ENCODE assay signal across 23 cellular contexts in the genomic region with DNA sequence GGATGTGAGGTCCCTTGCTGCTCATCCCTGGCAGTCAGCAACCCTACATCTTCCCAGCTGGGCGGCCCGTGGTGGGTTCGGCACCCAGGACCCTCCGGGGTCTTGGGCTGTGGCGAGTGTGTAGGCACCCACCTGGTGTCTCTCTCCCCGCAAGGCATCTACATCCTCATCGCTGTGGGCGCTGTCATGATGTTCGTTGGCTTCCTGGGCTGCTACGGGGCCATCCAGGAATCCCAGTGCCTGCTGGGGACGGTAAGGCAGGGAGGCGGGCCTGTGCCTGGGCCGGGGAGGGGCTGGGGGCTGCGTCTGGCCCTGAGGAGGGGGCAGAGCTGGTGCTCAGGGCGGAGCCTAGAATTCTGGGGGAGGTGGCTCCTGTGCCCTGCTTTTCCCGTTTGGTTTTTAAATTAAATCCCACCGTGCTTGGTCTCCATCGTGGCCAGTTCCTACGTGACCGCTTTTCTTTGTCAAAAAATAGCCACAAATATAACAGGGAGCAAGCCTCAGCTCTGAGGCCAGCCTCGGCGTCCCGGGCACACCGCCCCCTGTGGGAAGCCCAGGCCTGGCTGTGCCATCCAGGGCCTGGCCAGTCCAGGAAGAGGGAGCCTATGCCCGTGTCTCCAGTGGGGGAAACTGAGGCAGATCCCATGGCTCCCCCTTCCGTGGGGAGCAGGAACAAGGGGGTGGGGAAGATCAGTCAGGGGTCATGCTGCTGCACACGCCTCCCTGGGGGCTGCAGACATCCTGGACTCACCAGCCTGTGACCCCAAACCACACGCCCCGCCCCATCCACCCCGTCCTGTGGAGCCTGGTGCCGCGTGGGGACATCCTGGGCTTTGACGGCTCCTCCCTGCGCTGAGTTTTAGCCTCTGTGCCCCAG. TPM values are rescaled to one million over a fixed set of nuclear protein-coding genes. Genes with fewer than 3 reads are reported as not detected.
DNase-seq lines count a peak whose midpoint lies in the region; ATAC-seq, FAIRE-seq and TF ChIP-seq lines count a peak whose summit lies in the region.
"Had no signal": no experiment of that assay in that cellular context is flagged by ENCODE, and none has a peak within 500 bp of the region (broad histone marks: within the 10 kb centered on the region; RNA-seq: fewer than 3 reads in every experiment).

No MANE protein-coding gene starts in this region.

- no peak for TF ChIP-seq POLR2A in HepG2 (IDR thresholded peaks at IDR 0.05; ENCODE audit: insufficient read depth in 1 of 2, low read depth in 2 of 2, low read length in 2 of 2)

- H3K4me1 Mint-ChIP-seq in GM23338, result peaks cover 11% of the 10 kb centered on the region
- peaks cover 13% of the 10 kb centered on the region for H3K4me1 Mint-ChIP-seq in activated naive CD8-positive, alpha-beta T cell treated with anti-CD3 and anti-CD28 coated beads, Interleukin-2, amount 50 U/mL, for 24 hours
- H3K4me1 Mint-ChIP-seq in activated naive CD4-positive, alpha-beta T cell treated with anti-CD3 and anti-CD28 coated beads, Interleukin-2, amount 10 ng/mL, durations not matched to agents 7 days and 5 days, result peaks cover 11% of the 10 kb centered on the region

- FAIRE-seq in HepG2 (lab: Jason Lieb, UNC), result no peak
- FAIRE-seq: colon had no signal

- H3K79me2 ChIP-seq in GM23338 (replicated peaks; ENCODE audit: insufficient read depth) (peaks cover 12% of the 10 kb centered on the region), HepG2 (ENCODE audit: insufficient read depth, low read length) (no peaks in the 10 kb centered on the region)

- H3K9me2 ChIP-seq in GM23338 (ENCODE audit: insufficient read depth), result no peaks in the 10 kb centered on the region

- H3K36me3 ChIP-seq in BLaER1 (peaks cover 56% of the 10 kb centered on the region), GM23338 (ENCODE audit: insufficient read depth) (no peaks in the 10 kb centered on the region; the same call in 1 of the 2 replicates), mucosa of descending colon (ENCODE audit: low read depth) (no peaks in the 10 kb centered on the region), SJCRH30 (no peaks in the 10 kb centered on the region; the same call in 1 of the 2 replicates), HepG2 (replicated peaks in 1 of 2; ENCODE audit: control insufficient read depth in 1 of 2, insufficient read depth in 2 of 2, low read length in 2 of 2) (no peaks in the 10 kb centered on the region)

- peaks cover 88% of the 10 kb centered on the region for H3K4me1 ChIP-seq in BLaER1
- H3K4me1 ChIP-seq in GM23338 (ENCODE audit: insufficient read depth), result no peaks in the 10 kb centered on the region
- H3K4me1 ChIP-seq in mucosa of descending colon (ENCODE audit: low read depth), result peaks cover 15% of the 10 kb centered on the region
- H3K4me1 ChIP-seq in SJCRH30, result peaks cover 9% of the 10 kb centered on the region; the same call in 1 of the 2 replicates
- peaks cover 8% of the 10 kb centered on the region for H3K4me1 ChIP-seq in HepG2 (ENCODE audit: insufficient read depth, low read length)

- TF ChIP-seq EP300 in HepG2 (IDR thresholded peaks at IDR 0.05; ENCODE audit: low read depth in 2 of 2, low read length in 2 of 2) (no peak), HepG2 (CRISPR knock-in tag; IDR thresholded peaks at IDR 0.05; ENCODE audit: borderline replicate concordance) (no peak)

- BruUV-seq in HepG2 (replicated peaks; lab: Mats Ljungman, UMichigan), result no TSS peak

- TF ChIP-seq CTCF in GM23338 (conservative IDR thresholded peaks at IDR 0.05; ENCODE audit: low read depth in 2 of 2), result 0 out of 4 replicates have a peak, but pooled peaks have one; percentile 13 to 16
- no peak for TF ChIP-seq CTCF in mucosa of descending colon (IDR thresholded peaks at IDR 0.05)
- no peak for TF ChIP-seq CTCF in HepG2 (CRISPR knock-in tag; IDR thresholded peaks at IDR 0.05)

- intact Hi-C loops in mucosa of descending colon (cut with DNase I, micrococcal nuclease) (no loop called here), HepG2 (cut with micrococcal nuclease; ENCODE audit: unreplicated experiment) (no loop called here)

- CTCF ChIA-PET in HepG2 (lab: Yijun Ruan, JAX; ENCODE audit: low intra/inter-chr PET ratio, low total read pairs), result no interaction called here
- CTCF ChIA-PET in activated naive CD4-positive, alpha-beta T cell treated with anti-CD3 and anti-CD28 coated beads, Interleukin-2, amount 10 ng/mL, durations not matched to agents 7 days and 5 days (lab: Charles Lee), result no interaction called here

- H3F3A ChIP-seq in GM23338 (replicated peaks; ENCODE audit: low read depth), result no peaks in the 10 kb centered on the region

- H3K9me3 ChIP-seq in BLaER1, result no peaks in the 10 kb centered on the region
- no peaks in the 10 kb centered on the region for H3K9me3 ChIP-seq in mucosa of descending colon
- H3K9me3 ChIP-seq in SJCRH30 (replicated peaks), result no peaks in the 10 kb centered on the region
- H3K9me3 ChIP-seq in HepG2 (ENCODE audit: low read length), result no peaks in the 10 kb centered on the region
- H3K9me3 ChIP-seq: ascending aorta, psoas muscle, tibial artery had no signal

- no peak overlapping the region for H3K4me3 Mint-ChIP-seq in GM23338
- H3K4me3 Mint-ChIP-seq in activated naive CD8-positive, alpha-beta T cell treated with anti-CD3 and anti-CD28 coated beads, Interleukin-2, amount 50 U/mL, for 24 hours, result no peak overlapping the region
- H3K4me3 Mint-ChIP-seq in activated naive CD4-positive, alpha-beta T cell treated with anti-CD3 and anti-CD28 coated beads, Interleukin-2, amount 10 ng/mL, durations not matched to agents 7 days and 5 days, result no peak overlapping the region
- H3K4me3 Mint-ChIP-seq: CD4-positive, CD25-positive, alpha-beta regulatory T cell; nephron progenitor cell had no signal

- peaks cover 10% of the 10 kb centered on the region; the same call in 2 of the 3 replicates for H3K36me3 Mint-ChIP-seq in GM23338 (ENCODE audit: low read depth)
- peaks cover 9% of the 10 kb centered on the region for H3K36me3 Mint-ChIP-seq in activated naive CD8-positive, alpha-beta T cell treated with anti-CD3 and anti-CD28 coated beads, Interleukin-2, amount 50 U/mL, for 24 hours (ENCODE audit: low read depth)
- peaks cover 7% of the 10 kb centered on the region for H3K36me3 Mint-ChIP-seq in activated naive CD4-positive, alpha-beta T cell treated with anti-CD3 and anti-CD28 coated beads, Interleukin-2, amount 10 ng/mL, durations not matched to agents 7 days and 5 days

- peak overlapping the region; percentile 77 for H3K27ac ChIP-seq in BLaER1
- no peak overlapping the region for H3K27ac ChIP-seq in GM23338 (ENCODE audit: low read depth)
- H3K27ac ChIP-seq in SJCRH30, result no peak overlapping the region
- no peak overlapping the region for H3K27ac ChIP-seq in HepG2 (ENCODE audit: extremely low read length, insufficient read depth, low read length)
- H3K27ac ChIP-seq: psoas muscle had no signal

- DNase-seq in GM23338 (ENCODE audit: low spot score) (no peak), mucosa of descending colon (no peak), SJCRH30 (no peak), HepG2 (ENCODE audit: low spot score) (no peak), AG08396 (ENCODE audit: low spot score) (no peak)
- DNase-seq in activated naive CD8-positive, alpha-beta T cell treated with anti-CD3 and anti-CD28 coated beads, Interleukin-2, amount 50 U/mL, for 24 hours, result no peak
- no peak for DNase-seq in activated naive CD4-positive, alpha-beta T cell treated with anti-CD3 and anti-CD28 coated beads, Interleukin-2, amount 10 ng/mL, durations not matched to agents 7 days and 5 days
- DNase-seq: activated gamma-delta T cell treated with Interleukin-2 at 50 U/mL for 16 hours; CD4-positive, CD25-positive, alpha-beta regulatory T cell; HCEC 1CT; NCI-H1417; NCI-H2171; NCI-H748 treated with DMSO at 0.1 percent for 48 hours; nephron progenitor cell; psoas muscle; T1000; tibial artery had no signal

- peak overlapping the region; percentile 56 for H3K4me3 ChIP-seq in BLaER1
- no peak overlapping the region for H3K4me3 ChIP-seq in GM23338
- no peak overlapping the region for H3K4me3 ChIP-seq in mucosa of descending colon
- no peak overlapping the region for H3K4me3 ChIP-seq in SJCRH30
- no peak overlapping the region for H3K4me3 ChIP-seq in HepG2 (replicated peaks in 1 of 3; ENCODE audit: insufficient read depth in 1 of 3, low read depth in 2 of 3, low read length in 3 of 3)
- H3K4me3 ChIP-seq: ascending aorta, psoas muscle, tibial artery had no signal

- POLR2A ChIA-PET in HepG2 (lab: Yijun Ruan, JAX), result no interaction called here

- ATAC-seq in GM23338 (no peak), mucosa of descending colon (peak; percentile 17), HepG2 (no peak)
- ATAC-seq in activated naive CD8-positive, alpha-beta T cell treated with anti-CD3 and anti-CD28 coated beads, Interleukin-2, amount 50 U/mL, for 24 hours, result peak; percentile 16
- ATAC-seq: psoas muscle had no signal

- 43% methylated on average over 18 of the region's 34 CpGs for WGBS in HepG2 (ENCODE audit: low lambda C conversion rate)

- no peak for TF ChIP-seq RAD21 in HepG2 (CRISPR knock-in tag; IDR thresholded peaks at IDR 0.05)

- H2AFZ ChIP-seq in GM23338 (no peak overlapping the region), HepG2 (ENCODE audit: low read length) (no peak overlapping the region)

- H3K27me3 Mint-ChIP-seq in GM23338 (ENCODE audit: insufficient read depth, low read depth, poor library complexity), result peaks cover 8% of the 10 kb centered on the region
- H3K27me3 Mint-ChIP-seq in activated naive CD8-positive, alpha-beta T cell treated with anti-CD3 and anti-CD28 coated beads, Interleukin-2, amount 50 U/mL, for 24 hours, result no peaks in the 10 kb centered on the region
- H3K27me3 Mint-ChIP-seq in activated naive CD4-positive, alpha-beta T cell treated with anti-CD3 and anti-CD28 coated beads, Interleukin-2, amount 10 ng/mL, durations not matched to agents 7 days and 5 days, result no peaks in the 10 kb centered on the region
- H3K27me3 Mint-ChIP-seq: CD4-positive, CD25-positive, alpha-beta regulatory T cell had no signal

- H3K9me3 Mint-ChIP-seq in GM23338, result no peaks in the 10 kb centered on the region
- no peaks in the 10 kb centered on the region for H3K9me3 Mint-ChIP-seq in activated naive CD8-positive, alpha-beta T cell treated with anti-CD3 and anti-CD28 coated beads, Interleukin-2, amount 50 U/mL, for 24 hours
- H3K9me3 Mint-ChIP-seq in activated naive CD4-positive, alpha-beta T cell treated with anti-CD3 and anti-CD28 coated beads, Interleukin-2, amount 10 ng/mL, durations not matched to agents 7 days and 5 days, result no peaks in the 10 kb centered on the region
- H3K9me3 Mint-ChIP-seq: CD4-positive, CD25-positive, alpha-beta regulatory T cell; nephron progenitor cell had no signal

- no peak overlapping the region for H3K27ac Mint-ChIP-seq in GM23338
- H3K27ac Mint-ChIP-seq in activated naive CD8-positive, alpha-beta T cell treated with anti-CD3 and anti-CD28 coated beads, Interleukin-2, amount 50 U/mL, for 24 hours, result no peak overlapping the region
- H3K27ac Mint-ChIP-seq in activated naive CD4-positive, alpha-beta T cell treated with anti-CD3 and anti-CD28 coated beads, Interleukin-2, amount 10 ng/mL, durations not matched to agents 7 days and 5 days, result no peak overlapping the region
- H3K27ac Mint-ChIP-seq: nephron progenitor cell had no signal

- peaks cover 81% of the 10 kb centered on the region for H4K20me1 ChIP-seq in BLaER1
- H4K20me1 ChIP-seq in GM23338 (replicated peaks; ENCODE audit: insufficient read depth), result no peaks in the 10 kb centered on the region; the same call in 1 of the 2 replicates
- H4K20me1 ChIP-seq in HepG2 (ENCODE audit: insufficient read depth, low read length), result no peaks in the 10 kb centered on the region

- peak overlapping the region; percentile 67 for H3K9ac ChIP-seq in BLaER1
- H3K9ac ChIP-seq in HepG2 (ENCODE audit: insufficient read depth, low read depth, low read length), result no peak overlapping the region

- H3K4me2 ChIP-seq in BLaER1 (peak overlapping the region; percentile 100), GM23338 (no peak overlapping the region), HepG2 (ENCODE audit: low read depth, low read length) (no peak overlapping the region)

- in situ Hi-C loops in HepG2 (cut with HindIII; ENCODE audit: extremely low pct_ligation_motif_present, low pct_unique_long_range_greater_than_20kb), result no loop called here

- no peaks in the 10 kb centered on the region for H3K27me3 ChIP-seq in BLaER1
- no peaks in the 10 kb centered on the region for H3K27me3 ChIP-seq in GM23338 (ENCODE audit: insufficient read depth)
- no peaks in the 10 kb centered on the region for H3K27me3 ChIP-seq in SJCRH30
- peaks cover 8 to 30% of the 10 kb centered on the region in 2 experiments; a peak in 4 of 5 replicates for H3K27me3 ChIP-seq in HepG2 (ENCODE audit: control insufficient read depth in 1 of 2, insufficient read depth in 2 of 2, low read length in 2 of 2)
- H3K27me3 ChIP-seq: ascending aorta, tibial artery had no signal

RNA-seq across cellular contexts. Expression of a gene that starts 6.4 kb away (rescaled TPM):
- 27.7 and 44.3 TPM in 2 replicates for total RNA-seq in GM23338 (2014; rRNA removed; shearing (Covaris generic))
- polyA plus RNA-seq in GM23338 (2016; fragmentation: Nextera tagmentation; extraction: Ambion mirVana), result 27.5 and 31.3 TPM in 2 replicates
- total RNA-seq in mucosa of descending colon, result 10 to 100 TPM; 33.9 to 58.8 (median 39.2) TPM
- total RNA-seq in SJCRH30 (2014; rRNA removed; shearing (Covaris generic)), result 26.7 and 31.1 TPM in 2 replicates
- total RNA-seq in HepG2 (2016; rRNA removed; fragmentation: Illumina TruSeq; extraction: Trizol), result 51.5 and 58.6 TPM in 2 replicates
- total RNA-seq in HepG2 (2016; cell fraction: cytosol; rRNA removed; fragmentation: Illumina TruSeq; extraction: Trizol; ENCODE audit: low read depth), result 48.9 and 55.7 TPM in 2 replicates
- total RNA-seq in HepG2 (2016; cell fraction: insoluble cytoplasmic fraction; rRNA removed; fragmentation: Illumina TruSeq; extraction: Trizol), result 51.6 and 61.0 TPM in 2 replicates
- 52.4 and 71.0 TPM in 2 replicates for total RNA-seq in HepG2 (2016; cell fraction: membrane; rRNA removed; fragmentation: Illumina TruSeq; extraction: Trizol)
- total RNA-seq in HepG2 (2016; cell fraction: nucleus; rRNA removed; fragmentation: Illumina TruSeq; extraction: Trizol), result 29.5 and 34.5 TPM in 2 replicates
- polyA plus RNA-seq in HepG2 (2011; rRNA removed), result 16.2 and 20.5 TPM in 2 replicates
- 13.8 and 24.4 TPM in 2 replicates for polyA plus RNA-seq in HepG2 (2011; cell fraction: cytosol; rRNA removed)
- polyA plus RNA-seq in HepG2 (2011; cell fraction: nucleus; rRNA removed), result 33.5 and 35.1 TPM in 2 replicates
- 17.3 and 21.8 TPM in 2 replicates for polyA plus RNA-seq in HepG2 (2012)
- 29.9 and 32.8 TPM in 2 replicates for polyA plus RNA-seq in HepG2 (2016; cell fraction: cytosol; fragmentation: Illumina TruSeq; extraction: Trizol; ENCODE audit: low read depth)
- polyA plus RNA-seq in HepG2 (2016; cell fraction: insoluble cytoplasmic fraction; fragmentation: Illumina TruSeq; extraction: Trizol; ENCODE audit: low read depth), result 34.6 and 35.0 TPM in 2 replicates
- 34.0 and 36.0 TPM in 2 replicates for polyA plus RNA-seq in HepG2 (2016; cell fraction: membrane; fragmentation: Illumina TruSeq; extraction: Trizol; ENCODE audit: low read depth)
- polyA plus RNA-seq in HepG2 (2016; cell fraction: nucleus; fragmentation: Illumina TruSeq; extraction: Trizol; ENCODE audit: insufficient read depth, low read depth), result 42.1 and 44.0 TPM in 2 replicates
- polyA minus RNA-seq in HepG2 (2011; rRNA and poly(A)+ RNA removed; ENCODE audit: low replicate concordance), result 19.1 and 32.1 TPM in 2 replicates
- 12.8 and 15.7 TPM in 2 replicates for polyA minus RNA-seq in HepG2 (2011; cell fraction: cytosol; rRNA and poly(A)+ RNA removed)
- 26.6 and 27.8 TPM in 2 replicates for polyA minus RNA-seq in HepG2 (2011; cell fraction: nucleus; rRNA and poly(A)+ RNA removed)

RNA-seq across cellular contexts. Expression of a gene that starts 17.1 kb away (rescaled TPM):
- 290 and 346 TPM in 2 replicates for total RNA-seq in GM23338 (2014; rRNA removed; shearing (Covaris generic))
- polyA plus RNA-seq in GM23338 (2016; fragmentation: Nextera tagmentation; extraction: Ambion mirVana), result 88.6 and 95.5 TPM in 2 replicates
- total RNA-seq in mucosa of descending colon, result 100 to 1,000 TPM in 2 of 3 donors, 10 to 100 TPM in 1; 98.7 to 551 (median 186) TPM
- 95.3 and 97.7 TPM in 2 replicates for total RNA-seq in SJCRH30 (2014; rRNA removed; shearing (Covaris generic))
- not detected in 2 replicates for total RNA-seq in HepG2 (2016; rRNA removed; fragmentation: Illumina TruSeq; extraction: Trizol)
- total RNA-seq in HepG2 (2016; cell fraction: cytosol; rRNA removed; fragmentation: Illumina TruSeq; extraction: Trizol; ENCODE audit: low read depth), result not detected in 2 replicates
- total RNA-seq in HepG2 (2016; cell fraction: insoluble cytoplasmic fraction; rRNA removed; fragmentation: Illumina TruSeq; extraction: Trizol), result not detected in 2 replicates
- not detected in 2 replicates for total RNA-seq in HepG2 (2016; cell fraction: membrane; rRNA removed; fragmentation: Illumina TruSeq; extraction: Trizol)
- not detected in 2 replicates for total RNA-seq in HepG2 (2016; cell fraction: nucleus; rRNA removed; fragmentation: Illumina TruSeq; extraction: Trizol)
- not detected in 2 replicates for polyA plus RNA-seq in HepG2 (2011; rRNA removed)
- 0.05 TPM in 2 replicates for polyA plus RNA-seq in HepG2 (2011; cell fraction: cytosol; rRNA removed)
- polyA plus RNA-seq in HepG2 (2011; cell fraction: nucleus; rRNA removed), result 0.26 TPM in 1 of 2 replicates, not detected in the other
- polyA plus RNA-seq in HepG2 (2012), result not detected in 2 replicates
- polyA plus RNA-seq in HepG2 (2016; cell fraction: cytosol; fragmentation: Illumina TruSeq; extraction: Trizol; ENCODE audit: low read depth), result not detected in 2 replicates
- polyA plus RNA-seq in HepG2 (2016; cell fraction: insoluble cytoplasmic fraction; fragmentation: Illumina TruSeq; extraction: Trizol; ENCODE audit: low read depth), result not detected in 2 replicates
- polyA plus RNA-seq in HepG2 (2016; cell fraction: membrane; fragmentation: Illumina TruSeq; extraction: Trizol; ENCODE audit: low read depth), result not detected in 2 replicates
- polyA plus RNA-seq in HepG2 (2016; cell fraction: nucleus; fragmentation: Illumina TruSeq; extraction: Trizol; ENCODE audit: insufficient read depth, low read depth), result not detected in 2 replicates
- polyA minus RNA-seq in HepG2 (2011; rRNA and poly(A)+ RNA removed; ENCODE audit: low replicate concordance), result 0.72 and 103 TPM in 2 replicates
- 0.70 TPM in 1 of 2 replicates, not detected in the other for polyA minus RNA-seq in HepG2 (2011; cell fraction: cytosol; rRNA and poly(A)+ RNA removed)
- 0.52 TPM in 1 of 2 replicates, not detected in the other for polyA minus RNA-seq in HepG2 (2011; cell fraction: nucleus; rRNA and poly(A)+ RNA removed)

RNA-seq across cellular contexts. Expression of a gene that starts 50.1 kb away (rescaled TPM):
- total RNA-seq in GM23338 (2014; rRNA removed; shearing (Covaris generic)), result not detected in 2 replicates
- polyA plus RNA-seq in GM23338 (2016; fragmentation: Nextera tagmentation; extraction: Ambion mirVana), result not detected in 2 replicates
- 1 to 10 TPM; 2.2 to 3.7 (median 2.5) TPM for total RNA-seq in mucosa of descending colon
- not detected in 2 replicates for total RNA-seq in SJCRH30 (2014; rRNA removed; shearing (Covaris generic))
- not detected in 2 replicates for total RNA-seq in HepG2 (2016; rRNA removed; fragmentation: Illumina TruSeq; extraction: Trizol)
- total RNA-seq in HepG2 (2016; cell fraction: cytosol; rRNA removed; fragmentation: Illumina TruSeq; extraction: Trizol; ENCODE audit: low read depth), result not detected in 2 replicates
- not detected in 2 replicates for total RNA-seq in HepG2 (2016; cell fraction: insoluble cytoplasmic fraction; rRNA removed; fragmentation: Illumina TruSeq; extraction: Trizol)
- total RNA-seq in HepG2 (2016; cell fraction: membrane; rRNA removed; fragmentation: Illumina TruSeq; extraction: Trizol), result not detected in 2 replicates
- total RNA-seq in HepG2 (2016; cell fraction: nucleus; rRNA removed; fragmentation: Illumina TruSeq; extraction: Trizol), result not detected in 2 replicates
- 0.05 and 0.12 TPM in 2 replicates for polyA plus RNA-seq in HepG2 (2011; rRNA removed)
- 0.01 and 0.05 TPM in 2 replicates for polyA plus RNA-seq in HepG2 (2011; cell fraction: cytosol; rRNA removed)
- polyA plus RNA-seq in HepG2 (2011; cell fraction: nucleus; rRNA removed), result 0.69 and 1.1 TPM in 2 replicates
- polyA plus RNA-seq in HepG2 (2012), result 0.08 and 0.16 TPM in 2 replicates
- polyA plus RNA-seq in HepG2 (2016; cell fraction: cytosol; fragmentation: Illumina TruSeq; extraction: Trizol; ENCODE audit: low read depth), result not detected in 2 replicates
- not detected in 2 replicates for polyA plus RNA-seq in HepG2 (2016; cell fraction: insoluble cytoplasmic fraction; fragmentation: Illumina TruSeq; extraction: Trizol; ENCODE audit: low read depth)
- not detected in 2 replicates for polyA plus RNA-seq in HepG2 (2016; cell fraction: membrane; fragmentation: Illumina TruSeq; extraction: Trizol; ENCODE audit: low read depth)
- not detected in 2 replicates for polyA plus RNA-seq in HepG2 (2016; cell fraction: nucleus; fragmentation: Illumina TruSeq; extraction: Trizol; ENCODE audit: insufficient read depth, low read depth)
- polyA minus RNA-seq in HepG2 (2011; rRNA and poly(A)+ RNA removed; ENCODE audit: low replicate concordance), result 0.05 and 0.06 TPM in 2 replicates
- polyA minus RNA-seq in HepG2 (2011; cell fraction: cytosol; rRNA and poly(A)+ RNA removed), result not detected in 2 replicates
- polyA minus RNA-seq in HepG2 (2011; cell fraction: nucleus; rRNA and poly(A)+ RNA removed), result 0.13 and 0.25 TPM in 2 replicates
- total RNA-seq: A673, ascending aorta, fibroblast of villous mesenchyme, psoas muscle, SK-MEL-5 had no signal
- polyA plus RNA-seq: CD4-positive, CD25-positive, alpha-beta regulatory T cell; psoas muscle had no signal

RNA-seq across cellular contexts. Expression of a gene that starts 50.6 kb away (rescaled TPM):
- 0.87 and 1.2 TPM in 2 replicates for total RNA-seq in GM23338 (2014; rRNA removed; shearing (Covaris generic))
- polyA plus RNA-seq in GM23338 (2016; fragmentation: Nextera tagmentation; extraction: Ambion mirVana), result 0.45 and 1.1 TPM in 2 replicates
- total RNA-seq in mucosa of descending colon, result 10 to 100 TPM; 15.5 to 44.7 (median 37.4) TPM
- not detected in 2 replicates for total RNA-seq in SJCRH30 (2014; rRNA removed; shearing (Covaris generic))
- 0.02 TPM in 1 of 2 replicates, not detected in the other for total RNA-seq in HepG2 (2016; rRNA removed; fragmentation: Illumina TruSeq; extraction: Trizol)
- total RNA-seq in HepG2 (2016; cell fraction: cytosol; rRNA removed; fragmentation: Illumina TruSeq; extraction: Trizol; ENCODE audit: low read depth), result not detected in 2 replicates
- total RNA-seq in HepG2 (2016; cell fraction: insoluble cytoplasmic fraction; rRNA removed; fragmentation: Illumina TruSeq; extraction: Trizol), result not detected in 2 replicates
- not detected in 2 replicates for total RNA-seq in HepG2 (2016; cell fraction: membrane; rRNA removed; fragmentation: Illumina TruSeq; extraction: Trizol)
- total RNA-seq in HepG2 (2016; cell fraction: nucleus; rRNA removed; fragmentation: Illumina TruSeq; extraction: Trizol), result not detected in 2 replicates
- 0.08 and 0.13 TPM in 2 replicates for polyA plus RNA-seq in HepG2 (2011; rRNA removed)
- polyA plus RNA-seq in HepG2 (2011; cell fraction: cytosol; rRNA removed), result 0.01 TPM in 1 of 2 replicates, not detected in the other
- polyA plus RNA-seq in HepG2 (2011; cell fraction: nucleus; rRNA removed), result 0.09 TPM in 1 of 2 replicates, not detected in the other
- polyA plus RNA-seq in HepG2 (2012), result not detected in 2 replicates
- polyA plus RNA-seq in HepG2 (2016; cell fraction: cytosol; fragmentation: Illumina TruSeq; extraction: Trizol; ENCODE audit: low read depth), result not detected in 2 replicates
- not detected in 2 replicates for polyA plus RNA-seq in HepG2 (2016; cell fraction: insoluble cytoplasmic fraction; fragmentation: Illumina TruSeq; extraction: Trizol; ENCODE audit: low read depth)
- polyA plus RNA-seq in HepG2 (2016; cell fraction: membrane; fragmentation: Illumina TruSeq; extraction: Trizol; ENCODE audit: low read depth), result not detected in 2 replicates
- not detected in 2 replicates for polyA plus RNA-seq in HepG2 (2016; cell fraction: nucleus; fragmentation: Illumina TruSeq; extraction: Trizol; ENCODE audit: insufficient read depth, low read depth)
- polyA minus RNA-seq in HepG2 (2011; rRNA and poly(A)+ RNA removed; ENCODE audit: low replicate concordance), result 0.06 and 1.8 TPM in 2 replicates
- not detected in 2 replicates for polyA minus RNA-seq in HepG2 (2011; cell fraction: cytosol; rRNA and poly(A)+ RNA removed)
- polyA minus RNA-seq in HepG2 (2011; cell fraction: nucleus; rRNA and poly(A)+ RNA removed), result 0.26 TPM in 1 of 2 replicates, not detected in the other
- total RNA-seq: A673, fibroblast of villous mesenchyme had no signal

Comparison
In these comparisons a context has a peak if more than half of its experiments do, and no peak if none do; other contexts are left out.
1. ATAC-seq: peak in activated naive CD8-positive, alpha-beta T cell treated with anti-CD3 and anti-CD28 coated beads, Interleukin-2, amount 50 U/mL, for 24 hours (single experiment) and mucosa of descending colon (single experiment); none in GM23338 (single experiment) and HepG2 (single experiment).
2. CTCF ChIP-seq: peak in GM23338 (2 of 2); none in mucosa of descending colon (single experiment) and HepG2 (single experiment).
3. RNA of a gene that starts 17.1 kb away (total RNA-seq): 290 to 346 TPM in GM23338, 98.7 to 551 TPM in mucosa of descending colon and 95.3 to 97.7 TPM in SJCRH30; not detected in HepG2; every median in the first group is over 10 times any median in the second.